In the genomic region with DNA sequence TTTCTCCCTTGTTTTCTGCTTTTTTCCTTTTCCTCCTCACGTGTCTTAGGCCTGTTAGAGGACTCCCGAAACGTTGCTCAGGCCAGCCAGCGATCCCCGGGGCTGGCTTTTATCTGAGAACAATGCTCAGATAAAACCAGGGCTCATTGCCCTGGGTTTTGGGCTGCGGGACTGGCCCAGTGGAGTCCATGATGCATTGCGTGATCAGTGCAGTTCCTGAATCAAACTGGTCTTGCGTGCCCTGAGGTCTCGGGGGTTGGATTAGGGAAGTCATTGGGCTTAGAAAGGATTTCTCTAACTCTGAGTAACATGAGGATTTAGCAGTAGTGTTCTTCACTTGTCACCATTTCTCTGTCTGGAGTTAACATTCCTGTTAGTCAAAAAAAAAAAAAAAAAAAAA, we compare ENCODE assay signal across 17 cellular contexts.
"Had no signal": no experiment of that assay in that cellular context is flagged by ENCODE, and none has a peak within 500 bp of the region (broad histone marks: within the 10 kb centered on the region; RNA-seq: fewer than 3 reads in every experiment).

No MANE protein-coding gene starts in this region.

- H3K4me1 ChIP-seq: pancreas, thyroid gland had no signal

- H3K27ac Mint-ChIP-seq: activated CD4-positive, alpha-beta T cell treated with anti-CD3 and anti-CD28 coated beads for 36 hours; activated naive CD8-positive, alpha-beta T cell treated with anti-CD3 and anti-CD28 coated beads for 36 hours; activated T-helper 17 cell treated with anti-CD3 and anti-CD28 coated beads, Interleukin-2, amount 50 U/mL, for 72 hours; naive thymus-derived CD4-positive, alpha-beta T cell had no signal

- H3K4me3 Mint-ChIP-seq: activated CD4-positive, alpha-beta T cell treated with anti-CD3 and anti-CD28 coated beads for 36 hours; activated naive CD8-positive, alpha-beta T cell treated with anti-CD3 and anti-CD28 coated beads for 36 hours; activated T-helper 17 cell treated with anti-CD3 and anti-CD28 coated beads, Interleukin-2, amount 50 U/mL, for 72 hours; naive thymus-derived CD4-positive, alpha-beta T cell had no signal

- H3K36me3 Mint-ChIP-seq: activated naive CD8-positive, alpha-beta T cell treated with anti-CD3 and anti-CD28 coated beads for 36 hours had no signal

- H3K27ac ChIP-seq: pancreas, thyroid gland had no signal

- H3K27me3 ChIP-seq: pancreas, thyroid gland had no signal

- H3K36me3 ChIP-seq: pancreas, thyroid gland had no signal

- H3K9me3 ChIP-seq: pancreas, thyroid gland had no signal

- H3K9me3 Mint-ChIP-seq: activated T-helper 17 cell treated with anti-CD3 and anti-CD28 coated beads, Interleukin-2, amount 50 U/mL, for 72 hours had no signal

- H3K27me3 Mint-ChIP-seq: activated CD4-positive, alpha-beta T cell treated with anti-CD3 and anti-CD28 coated beads for 36 hours; activated naive CD8-positive, alpha-beta T cell treated with anti-CD3 and anti-CD28 coated beads for 36 hours; activated T-helper 17 cell treated with anti-CD3 and anti-CD28 coated beads, Interleukin-2, amount 50 U/mL, for 72 hours had no signal

- DNase-seq: activated CD4-positive, alpha-beta T cell treated with anti-CD3 and anti-CD28 coated beads for 36 hours; activated CD4-positive, alpha-beta T cell treated with anti-CD3 and anti-CD28 coated beads, Interleukin-2, amount 50 U/mL, for 48 hours; activated naive CD4-positive, alpha-beta T cell; activated naive CD8-positive, alpha-beta T cell treated with anti-CD3 and anti-CD28 coated beads for 36 hours; activated T-cell treated with anti-CD3 and anti-CD28 coated beads for 4 hours; amniotic stem cell; dermis blood vessel endothelial cell; effector memory CD4-positive, alpha-beta T cell; hippocampal formation; mesenchymal stem cell; naive thymus-derived CD4-positive, alpha-beta T cell; pancreas; stimulated activated CD4-positive, alpha-beta T cell treated with anti-CD3 and anti-CD28 coated beads, Interleukin-12 subunit alpha, Interleukin-12 subunit beta, amount 100 ng/mL, for 4 hours; stimulated activated CD4-positive, alpha-beta T cell treated with anti-CD3 and anti-CD28 coated beads, Interleukin-1b, Interleukin-23, amount 100 ng/mL, for 48 hours; stimulated activated naive CD4-positive, alpha-beta T cell treated with Interleukin-2 at 50 U/mL for 16 hours; thyroid gland had no signal

- ATAC-seq: activated CD4-positive, alpha-beta T cell treated with anti-CD3 and anti-CD28 coated beads for 36 hours; activated T-helper 17 cell treated with anti-CD3 and anti-CD28 coated beads, Interleukin-2, amount 50 U/mL, for 72 hours; naive thymus-derived CD4-positive, alpha-beta T cell had no signal

- H3K4me1 Mint-ChIP-seq: activated T-helper 17 cell treated with anti-CD3 and anti-CD28 coated beads, Interleukin-2, amount 50 U/mL, for 72 hours had no signal

- H3K4me3 ChIP-seq: pancreas, thyroid gland had no signal
